ENCODE assay signal across 8 cellular contexts in genomic region chr10:99798031-99798430, GRCh38.
"Had no signal": no experiment of that assay in that cellular context is flagged by ENCODE, and none has a peak within 500 bp of the region (broad histone marks: within the 10 kb centered on the region; RNA-seq: fewer than 3 reads in every experiment).

No MANE protein-coding gene starts in this region.

- H3K4me3 ChIP-seq: GM23338 had no signal

- H3K4me3 Mint-ChIP-seq: GM23338, H9, IgD-negative memory B cell had no signal

- FAIRE-seq: H1, H54, HTR-8/SVneo had no signal

- H3K27ac Mint-ChIP-seq: GM23338, H9, IgD-negative memory B cell had no signal

- ATAC-seq: GM23338 had no signal

- H3K27me3 Mint-ChIP-seq: IgD-negative memory B cell had no signal

- H3K4me1 Mint-ChIP-seq: GM23338, H9, IgD-negative memory B cell had no signal

- H3K4me2 ChIP-seq: GM23338 had no signal

- DNase-seq: H9, HCEC 1CT, KBM-7 had no signal

- H2AFZ ChIP-seq: GM23338 had no signal

- H3K9me3 Mint-ChIP-seq: GM23338, H9, IgD-negative memory B cell had no signal
